ENCODE assay signal across 27 cellular contexts in the genomic region with DNA sequence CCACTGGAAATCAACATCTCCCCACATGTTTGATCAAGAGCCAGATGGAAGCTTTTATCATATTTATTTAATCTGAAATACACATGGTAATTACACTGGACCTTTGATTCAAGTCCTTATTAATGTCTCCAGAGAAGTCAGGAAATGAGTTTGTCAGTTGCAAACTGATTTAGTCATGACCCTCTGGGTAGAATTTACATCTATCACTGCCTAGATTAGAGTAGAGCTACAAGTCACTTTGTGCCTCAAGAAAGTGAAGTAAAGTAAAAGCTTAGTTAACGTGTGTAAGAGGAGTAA.
A peak's percentile ranks its signal among the peaks of the same experiment; 100 is the strongest.
DNase-seq lines count a peak whose midpoint lies in the region; ATAC-seq, FAIRE-seq and TF ChIP-seq lines count a peak whose summit lies in the region.
"Had no signal": no experiment of that assay in that cellular context is flagged by ENCODE, and none has a peak within 500 bp of the region (broad histone marks: within the 10 kb centered on the region; RNA-seq: fewer than 3 reads in every experiment).

No MANE protein-coding gene starts in this region.

- H3K4me1 ChIP-seq in A549 (no peaks in the 10 kb centered on the region), PC-3 (ENCODE audit: insufficient read depth, low read length) (no peaks in the 10 kb centered on the region), fibroblast of lung (ENCODE audit: control insufficient read depth, extremely low read depth, insufficient read depth, low read length) (no peaks in the 10 kb centered on the region)

- no peaks in the 10 kb centered on the region for H3K4me1 Mint-ChIP-seq in type B pancreatic cell (ENCODE audit: unreplicated experiment)
- H3K4me1 Mint-ChIP-seq: CD14-positive monocyte; CD8-positive, alpha-beta memory T cell had no signal

- H4K20me1 ChIP-seq in PC-3 (ENCODE audit: low read length) (no peaks in the 10 kb centered on the region), fibroblast of lung (ENCODE audit: control insufficient read depth, extremely low read depth, insufficient read depth, low read length) (no peaks in the 10 kb centered on the region)

- H3F3A ChIP-seq in PC-3 (ENCODE audit: low read length, unreplicated experiment) = no peaks in the 10 kb centered on the region

- intact Hi-C loops in PC-3 (cut with micrococcal nuclease) = no loop called here

- no peaks in the 10 kb centered on the region for H3K9me2 ChIP-seq in PC-3 (replicated peaks; ENCODE audit: low read length)

- H3K4me3 ChIP-seq in A549 (no peak overlapping the region), PC-3 (ENCODE audit: low read length) (no peak overlapping the region), fibroblast of lung (replicated peaks in 1 of 4; ENCODE audit: control extremely low read depth in 1 of 4, insufficient read depth in 1 of 4, low read depth in 3 of 4, low read length in 4 of 4) (no peak overlapping the region)
- H3K4me3 ChIP-seq: GM23248, K562, PC-9 had no signal

- H3K27ac Mint-ChIP-seq in type B pancreatic cell = no peak overlapping the region
- H3K27ac Mint-ChIP-seq in activated naive CD4-positive, alpha-beta T cell treated with anti-CD3 and anti-CD28 coated beads, Interleukin-2, amount 50 U/mL, for 72 hours = no peak overlapping the region
- H3K27ac Mint-ChIP-seq: CD14-positive monocyte; CD8-positive, alpha-beta memory T cell had no signal

- no peak overlapping the region for H3K27ac ChIP-seq in A549
- no peak overlapping the region for H3K27ac ChIP-seq in PC-3 (ENCODE audit: low read length)
- H3K27ac ChIP-seq in fibroblast of lung (ENCODE audit: insufficient read depth, low read length) = no peak overlapping the region
- H3K27ac ChIP-seq: 22Rv1, GM23248, PC-9 had no signal

- TF ChIP-seq POLR2A in A549 (IDR thresholded peaks at IDR 0.05; ENCODE audit: low read length) = no peak

- TF ChIP-seq CTCF in A549 (IDR thresholded peaks at IDR 0.05) (no peak), PC-3 (conservative IDR thresholded peaks at IDR 0.05; ENCODE audit: low read depth, low read length) (no peak), fibroblast of lung (conservative IDR thresholded peaks at IDR 0.05 in 1 of 2, IDR thresholded peaks at IDR 0.05 in 1 of 2; ENCODE audit: low read depth in 1 of 2, low read length in 2 of 2) (no peak), type B pancreatic cell (conservative IDR thresholded peaks at IDR 0.05) (no peak)

- DNase-seq in DMS153 (lab: John Stamatoyannopoulos, UW) (peak; percentile 12), DMS153 treated with DMSO at 0.1 percent for 48 hours (lab: John Stamatoyannopoulos, UW; ENCODE audit: unreplicated experiment) (no peak), A549 (ENCODE audit: low read depth in 1 of 2, low spot score in 1 of 2) (no peak), PC-3 (no peak), fibroblast of lung (ENCODE audit: low read depth in 2 of 2) (peak; percentile 1), dermis blood vessel endothelial cell (no peak), type B pancreatic cell (ENCODE audit: extremely low spot score, unreplicated experiment) (no peak)
- DNase-seq in activated naive CD4-positive, alpha-beta T cell treated with anti-CD3 and anti-CD28 coated beads, Interleukin-2, amount 50 U/mL, for 72 hours (ENCODE audit: low spot score in 2 of 2) = no peak
- DNase-seq: ACHN; BE2C; CD8-positive, alpha-beta memory T cell; DMS53; GM23248; H7; Kasumi-1; NCI-H1092 treated with DMSO at 0.1 percent for 48 hours; NCI-H1694 treated with DMSO at 0.1 percent for 48 hours; NCI-H2227 treated with DMSO at 0.1 percent for 48 hours; NCI-H510A; PC-9; SHP77; SW 1271 had no signal

- H3K36me3 ChIP-seq in PC-3 (ENCODE audit: low read depth, low read length) (no peaks in the 10 kb centered on the region), fibroblast of lung (ENCODE audit: control insufficient read depth, insufficient read depth, low read length) (no peaks in the 10 kb centered on the region)
- H3K36me3 ChIP-seq: BE2C had no signal

- 3% methylated on average over 1 of the region's 1 CpG for WGBS in A549 (ENCODE audit: missing lambda C conversion rate)

- FAIRE-seq in A549 (lab: Jason Lieb, UNC) = no peak
- FAIRE-seq: GM18507, HTR-8/SVneo, K562 had no signal

- no peaks in the 10 kb centered on the region for H3K27me3 Mint-ChIP-seq in type B pancreatic cell

- H3K79me2 ChIP-seq in PC-3 (ENCODE audit: low read length) (no peaks in the 10 kb centered on the region), fibroblast of lung (ENCODE audit: control insufficient read depth, insufficient read depth, low read length) (no peaks in the 10 kb centered on the region)

- POLR2A ChIA-PET in A549 (lab: Yijun Ruan, JAX) = no interaction called here
- POLR2A ChIA-PET in PC-3 (lab: Charles Lee; ENCODE audit: unreplicated experiment) = no interaction called here

- no peak overlapping the region for H3K4me2 ChIP-seq in A549
- no peak overlapping the region for H3K4me2 ChIP-seq in PC-3 (ENCODE audit: low read length)
- no peak overlapping the region for H3K4me2 ChIP-seq in fibroblast of lung (ENCODE audit: extremely low read depth, insufficient read depth, low read length)
- H3K4me2 ChIP-seq: PC-9 had no signal

- no peaks in the 10 kb centered on the region for H3K9me3 Mint-ChIP-seq in type B pancreatic cell
- H3K9me3 Mint-ChIP-seq in activated naive CD4-positive, alpha-beta T cell treated with anti-CD3 and anti-CD28 coated beads, Interleukin-2, amount 50 U/mL, for 72 hours = peaks cover 8 to 15% of the 10 kb centered on the region in 2 donors

- TF ChIP-seq RAD21 in A549 (conservative IDR thresholded peaks at IDR 0.05 in 1 of 2, IDR thresholded peaks at IDR 0.05 in 1 of 2) = no peak

- ATAC-seq in A549 = no peak; a peak in 1 of 6 replicates
- ATAC-seq in PC-3 = peak; percentile 81
- ATAC-seq in activated naive CD4-positive, alpha-beta T cell treated with anti-CD3 and anti-CD28 coated beads, Interleukin-2, amount 50 U/mL, for 72 hours = no peak
- ATAC-seq: K562 had no signal

- no TSS peak for BruUV-seq in PC-3 (replicated peaks; lab: Mats Ljungman, UMichigan)

- TF ChIP-seq EP300 in A549 (IDR thresholded peaks at IDR 0.05) = no peak

- no peaks in the 10 kb centered on the region for H3K27me3 ChIP-seq in PC-3 (ENCODE audit: low read length)
- H3K27me3 ChIP-seq in fibroblast of lung (ENCODE audit: control insufficient read depth, insufficient read depth, low read length) = no peaks in the 10 kb centered on the region
- H3K27me3 ChIP-seq: BE2C had no signal

- no peaks in the 10 kb centered on the region for H3K9me3 ChIP-seq in A549
- H3K9me3 ChIP-seq in PC-3 (ENCODE audit: low read length) = no peaks in the 10 kb centered on the region
- H3K9me3 ChIP-seq in fibroblast of lung (ENCODE audit: control insufficient read depth, insufficient read depth, low read depth, low read length) = no peaks in the 10 kb centered on the region
- H3K9me3 ChIP-seq: BE2C had no signal

- no peak overlapping the region for H3K4me3 Mint-ChIP-seq in type B pancreatic cell
- H3K4me3 Mint-ChIP-seq: CD14-positive monocyte; CD8-positive, alpha-beta memory T cell had no signal

- H3K9ac ChIP-seq in PC-3 (ENCODE audit: low read length) = no peak overlapping the region
- no peak overlapping the region for H3K9ac ChIP-seq in fibroblast of lung (ENCODE audit: insufficient read depth, low read length)
- H3K9ac ChIP-seq: GM23248 had no signal

- CTCF ChIA-PET in A549 (lab: Yijun Ruan, JAX) (no interaction called here), PC-3 (lab: Charles Lee) (no interaction called here)

- H2AFZ ChIP-seq in PC-3 (ENCODE audit: low read length) = no peak overlapping the region
- H2AFZ ChIP-seq in fibroblast of lung (ENCODE audit: low read length) = no peak overlapping the region
- H2AFZ ChIP-seq: GM23248, PC-9 had no signal

- H3K36me3 Mint-ChIP-seq in type B pancreatic cell = no peaks in the 10 kb centered on the region
- H3K36me3 Mint-ChIP-seq in activated naive CD4-positive, alpha-beta T cell treated with anti-CD3 and anti-CD28 coated beads, Interleukin-2, amount 50 U/mL, for 72 hours = no peaks in the 10 kb centered on the region
- H3K36me3 Mint-ChIP-seq: CD14-positive monocyte; CD8-positive, alpha-beta memory T cell had no signal

TF ChIP-seq in A549, 52 proteins besides CTCF, POLR2A, EP300 and RAD21:
- TF ChIP-seq ZSCAN20 (CRISPR knock-in tag; IDR thresholded peaks at IDR 0.05) = no peak
- TF ChIP-seq MAFK (IDR thresholded peaks at IDR 0.05; ENCODE audit: partially characterized antibody) = no peak
- TF ChIP-seq GATA3 (IDR thresholded peaks at IDR 0.05; ENCODE audit: borderline replicate concordance) = peak; percentile 20; the same call in 1 of the 2 replicates
- TF ChIP-seq RCOR1 (IDR thresholded peaks at IDR 0.05; ENCODE audit: low read depth, low read length) = no peak
- TF ChIP-seq HOXB13 (CRISPR knock-in tag; IDR thresholded peaks at IDR 0.05; ENCODE audit: low read depth) = no peak
- TF ChIP-seq CBX2 (IDR thresholded peaks at IDR 0.05; ENCODE audit: borderline replicate concordance, low read depth) = no peak
- TF ChIP-seq ESRRA (IDR thresholded peaks at IDR 0.05; ENCODE audit: borderline replicate concordance, low read length) = no peak
- TF ChIP-seq HOXA7 (CRISPR knock-in tag; IDR thresholded peaks at IDR 0.05) = no peak
- no peak for TF ChIP-seq HOXB5 (CRISPR knock-in tag; IDR thresholded peaks at IDR 0.05)

Comparison
In these comparisons a context has a peak if more than half of its experiments do, and no peak if none do; other contexts are left out.
1. DNase-seq: peak in DMS153 (single experiment) and fibroblast of lung (2 of 2); none in DMS153 treated with DMSO at 0.1 percent for 48 hours (single experiment), A549 (0 of 2), PC-3 (single experiment), dermis blood vessel endothelial cell (single experiment), type B pancreatic cell (single experiment) and activated naive CD4-positive, alpha-beta T cell treated with anti-CD3 and anti-CD28 coated beads, Interleukin-2, amount 50 U/mL, for 72 hours (0 of 2).